34 cellular contexts compared by ENCODE assay signal in the genomic region with DNA sequence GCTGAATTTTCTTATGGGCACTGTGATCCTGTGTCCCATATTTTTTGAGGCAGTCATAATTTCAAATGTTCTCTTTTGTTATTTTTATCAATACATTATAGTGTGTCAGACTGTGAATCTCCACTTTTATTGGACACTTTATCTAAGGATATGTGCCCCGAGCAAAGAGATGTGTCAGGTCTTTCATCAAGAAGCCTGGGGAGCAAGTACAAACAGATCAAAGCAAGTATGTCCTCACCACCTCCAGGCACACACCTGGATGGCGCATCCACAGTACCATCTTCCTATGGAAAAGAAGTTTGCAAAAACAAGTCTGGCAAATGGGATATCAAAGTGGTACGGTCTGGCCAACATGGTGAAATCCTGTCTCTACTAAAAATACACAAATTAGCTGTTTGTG.
"Had no signal": no experiment of that assay in that cellular context is flagged by ENCODE, and none has a peak within 500 bp of the region (broad histone marks: within the 10 kb centered on the region; RNA-seq: fewer than 3 reads in every experiment).

No MANE protein-coding gene starts in this region.

- ATAC-seq: activated CD8-positive, alpha-beta memory T cell treated with anti-CD3 and anti-CD28 coated beads, Interleukin-2, amount 10 ng/mL, durations not matched to agents 7 days and 5 days; activated T-cell treated with anti-CD3 and anti-CD28 coated beads, Interleukin-2, amount 50 U/mL, for 72 hours; activated T-helper 17 cell treated with anti-CD3 and anti-CD28 coated beads, Interleukin-2, amount 50 U/mL, for 72 hours; SK-N-SH treated with all-trans-retinoic acid at 6 μM for 48 hours; T-cell had no signal

- H3K9me3 Mint-ChIP-seq: activated T-helper 17 cell treated with anti-CD3 and anti-CD28 coated beads, Interleukin-2, amount 50 U/mL, for 72 hours had no signal

- H3K27ac Mint-ChIP-seq: activated B cell treated with CpG ODN at 0.5 μM for 24 hours; activated CD4-positive, alpha-beta memory T cell treated with anti-CD3 and anti-CD28 coated beads, Interleukin-2, amount 10 ng/mL, durations not matched to agents 7 days and 5 days; activated CD8-positive, alpha-beta memory T cell treated with anti-CD3 and anti-CD28 coated beads, Interleukin-2, amount 10 ng/mL, durations not matched to agents 7 days and 5 days; activated naive CD8-positive, alpha-beta T cell treated with anti-CD3 and anti-CD28 coated beads for 36 hours; activated T-cell treated with anti-CD3 and anti-CD28 coated beads, Interleukin-2, amount 50 U/mL, for 72 hours; activated T-helper 17 cell treated with anti-CD3 and anti-CD28 coated beads, Interleukin-2, amount 50 U/mL, for 72 hours; T-cell had no signal

- H3K36me3 ChIP-seq: brain microvascular endothelial cell, MG63, SJSA1 had no signal

- DNase-seq: activated B cell treated with CpG ODN at 0.5 μM for 24 hours; activated CD4-positive, alpha-beta memory T cell treated with anti-CD3 and anti-CD28 coated beads, Interleukin-2, amount 10 ng/mL, durations not matched to agents 7 days and 5 days; activated CD4-positive, alpha-beta T cell treated with anti-CD3 and anti-CD28 coated beads for 48 hours; activated CD4-positive, CD25-positive, alpha-beta regulatory T cell treated with anti-CD3 and anti-CD28 coated beads, Interleukin-2, amount 50 U/mL, for 72 hours; activated CD8-positive, alpha-beta memory T cell treated with anti-CD3 and anti-CD28 coated beads for 24 hours; activated CD8-positive, alpha-beta memory T cell treated with anti-CD3 and anti-CD28 coated beads, Interleukin-2, amount 10 ng/mL, durations not matched to agents 7 days and 5 days; activated effector memory CD4-positive, alpha-beta T cell treated with anti-CD3 and anti-CD28 coated beads, Interleukin-2, amount 50 U/mL, for 16 hours; activated naive CD4-positive, alpha-beta T cell; activated naive CD4-positive, alpha-beta T cell treated with anti-CD3 and anti-CD28 coated beads, Interleukin-2, amount 50 U/mL, for 16 hours; activated naive CD8-positive, alpha-beta T cell treated with anti-CD3 and anti-CD28 coated beads for 36 hours; activated T-cell treated with anti-CD3 and anti-CD28 coated beads, Interleukin-2, amount 50 U/mL, for 1 hour; activated T-cell treated with anti-CD3 and anti-CD28 coated beads, Interleukin-2, amount 50 U/mL, for 72 hours; amniotic stem cell; aorta; brain microvascular endothelial cell; Karpas-422; KBM-7; MG63; NCI-H1048; NCI-H1105 treated with DMSO at 0.1 percent for 48 hours; NCI-H1436; NCI-H1694; NCI-H2029; NCI-H345; NCI-H524 treated with DMSO at 0.1 percent for 48 hours; OCI-M1; SHP77 treated with DMSO at 0.1 percent for 48 hours; T-cell; T-helper 2 cell; T-helper 9 cell had no signal

- H3K27ac ChIP-seq: brain microvascular endothelial cell, SJSA1, VCaP had no signal

- H3K4me3 ChIP-seq: MG63, SJSA1 had no signal

- H3K4me3 Mint-ChIP-seq: activated B cell treated with CpG ODN at 0.5 μM for 24 hours; activated CD4-positive, alpha-beta memory T cell treated with anti-CD3 and anti-CD28 coated beads, Interleukin-2, amount 10 ng/mL, durations not matched to agents 7 days and 5 days; activated CD8-positive, alpha-beta memory T cell treated with anti-CD3 and anti-CD28 coated beads, Interleukin-2, amount 10 ng/mL, durations not matched to agents 7 days and 5 days; activated naive CD8-positive, alpha-beta T cell treated with anti-CD3 and anti-CD28 coated beads for 36 hours; activated T-cell treated with anti-CD3 and anti-CD28 coated beads, Interleukin-2, amount 50 U/mL, for 72 hours; activated T-helper 17 cell treated with anti-CD3 and anti-CD28 coated beads, Interleukin-2, amount 50 U/mL, for 72 hours; T-cell had no signal

- H3K36me3 Mint-ChIP-seq: activated CD8-positive, alpha-beta memory T cell treated with anti-CD3 and anti-CD28 coated beads, Interleukin-2, amount 10 ng/mL, durations not matched to agents 7 days and 5 days; activated naive CD8-positive, alpha-beta T cell treated with anti-CD3 and anti-CD28 coated beads for 36 hours; T-cell had no signal

- H3K9me3 ChIP-seq: MG63, SJSA1 had no signal

- H3K4me1 Mint-ChIP-seq: activated B cell treated with CpG ODN at 0.5 μM for 24 hours; activated T-helper 17 cell treated with anti-CD3 and anti-CD28 coated beads, Interleukin-2, amount 50 U/mL, for 72 hours had no signal

- H3K27me3 ChIP-seq: brain microvascular endothelial cell, MG63, SJSA1 had no signal

- H3K27me3 Mint-ChIP-seq: activated B cell treated with CpG ODN at 0.5 μM for 24 hours had no signal
